Comparison of ENCODE assay signal across 11 cellular contexts in genomic region chr7:29488977-29489376, GRCh38.
DNase-seq lines count a peak whose midpoint lies in the region; ATAC-seq and TF ChIP-seq lines count a peak whose summit lies in the region.
"Had no signal": no experiment of that assay in that cellular context is flagged by ENCODE, and none has a peak within 500 bp of the region (broad histone marks: within the 10 kb centered on the region; RNA-seq: fewer than 3 reads in every experiment).

No MANE protein-coding gene starts in this region.

- no peaks in the 10 kb centered on the region for H3K9me3 Mint-ChIP-seq in activated T-cell treated with anti-CD3 and anti-CD28 coated beads, Interleukin-2, amount 50 U/mL, for 4 hours

- no peaks in the 10 kb centered on the region for H3K36me3 ChIP-seq in PC-3 (ENCODE audit: low read depth, low read length)
- no peaks in the 10 kb centered on the region for H3K36me3 ChIP-seq in mesenchymal stem cell (ENCODE audit: control insufficient read depth in 1 of 2, insufficient read depth in 2 of 2, low read depth in 1 of 2, low read length in 2 of 2)
- no peaks in the 10 kb centered on the region for H3K36me3 ChIP-seq in upper lobe of right lung

- H3K79me2 ChIP-seq in PC-3 (ENCODE audit: low read length), result no peaks in the 10 kb centered on the region

- no peak overlapping the region for H2BK15ac ChIP-seq in mesenchymal stem cell (ENCODE audit: low read depth, poor library complexity, severe bottlenecking)

- DNase-seq in PC-3, result peak; percentile 60
- DNase-seq in epithelial cell of esophagus (ENCODE audit: low read depth), result peak; percentile 53
- peak; percentile 75 for DNase-seq in mesenchymal stem cell
- DNase-seq in upper lobe of right lung, result no peak
- DNase-seq in NCI-H69 (lab: John Stamatoyannopoulos, UW), result no peak
- DNase-seq in NCI-H1436 treated with DMSO at 0.1 percent for 48 hours (lab: John Stamatoyannopoulos, UW), result no peak
- DNase-seq in activated T-cell treated with anti-CD3 and anti-CD28 coated beads, Interleukin-2, amount 50 U/mL, for 4 hours, result no peak
- DNase-seq: cortex of kidney; small intestine; stimulated activated naive CD4-positive, alpha-beta T cell; T-helper 17 cell had no signal

- H3K4me3 Mint-ChIP-seq in activated T-cell treated with anti-CD3 and anti-CD28 coated beads, Interleukin-2, amount 50 U/mL, for 4 hours, result no peak overlapping the region
- H3K4me3 Mint-ChIP-seq: T-helper 17 cell had no signal

- BruUV-seq in PC-3 (replicated peaks; lab: Mats Ljungman, UMichigan), result no TSS peak

- H3K79me1 ChIP-seq in mesenchymal stem cell (replicated peaks; ENCODE audit: low read length, poor library complexity, severe bottlenecking), result no peaks in the 10 kb centered on the region

- peak overlapping the region; percentile 21; the same call in 1 of the 2 replicates for H3K4me2 ChIP-seq in PC-3 (ENCODE audit: low read length)
- no peak overlapping the region for H3K4me2 ChIP-seq in mesenchymal stem cell (ENCODE audit: low read length, poor library complexity, severe bottlenecking)

- no peak overlapping the region for H2BK120ac ChIP-seq in mesenchymal stem cell (ENCODE audit: low read depth, low read length)

- no peaks in the 10 kb centered on the region for H3K36me3 Mint-ChIP-seq in activated T-cell treated with anti-CD3 and anti-CD28 coated beads, Interleukin-2, amount 50 U/mL, for 4 hours (ENCODE audit: insufficient read depth)

- peaks cover 3% of the 10 kb centered on the region for H3K27me3 Mint-ChIP-seq in activated T-cell treated with anti-CD3 and anti-CD28 coated beads, Interleukin-2, amount 50 U/mL, for 4 hours (ENCODE audit: low read depth)

- no peaks in the 10 kb centered on the region for H3K4me1 Mint-ChIP-seq in activated T-cell treated with anti-CD3 and anti-CD28 coated beads, Interleukin-2, amount 50 U/mL, for 4 hours (ENCODE audit: low read depth)

- POLR2A ChIA-PET in PC-3 (lab: Charles Lee; ENCODE audit: unreplicated experiment), result no interaction called here

- no peak overlapping the region for H3K9ac ChIP-seq in PC-3 (ENCODE audit: low read length)
- peak overlapping the region; percentile 32 for H3K9ac ChIP-seq in mesenchymal stem cell (ENCODE audit: low read length)

- no peak overlapping the region for H2BK12ac ChIP-seq in mesenchymal stem cell (ENCODE audit: low read length in 2 of 2)

- H3K4me3 ChIP-seq in PC-3 (ENCODE audit: low read length), result no peak overlapping the region
- no peak overlapping the region for H3K4me3 ChIP-seq in epithelial cell of esophagus (ENCODE audit: low read length)
- peak overlapping the region in 1 of 2 experiments; percentile 0 for H3K4me3 ChIP-seq in mesenchymal stem cell (ENCODE audit: insufficient read depth in 1 of 2, low read depth in 1 of 2, low read length in 2 of 2)
- no peak overlapping the region for H3K4me3 ChIP-seq in upper lobe of right lung

- ATAC-seq in PC-3 (peak; percentile 40), upper lobe of right lung (no peak)
- ATAC-seq in activated T-cell treated with anti-CD3 and anti-CD28 coated beads, Interleukin-2, amount 50 U/mL, for 4 hours, result no peak
- ATAC-seq: T-helper 17 cell had no signal

- H3F3A ChIP-seq in PC-3 (ENCODE audit: low read length, unreplicated experiment), result no peaks in the 10 kb centered on the region

- H3K9me3 ChIP-seq in PC-3 (ENCODE audit: low read length), result no peaks in the 10 kb centered on the region
- H3K9me3 ChIP-seq in mesenchymal stem cell (ENCODE audit: control insufficient read depth, low read length), result no peaks in the 10 kb centered on the region
- no peaks in the 10 kb centered on the region for H3K9me3 ChIP-seq in upper lobe of right lung

- H3K27ac ChIP-seq in PC-3 (ENCODE audit: low read length) (no peak overlapping the region), mesenchymal stem cell (ENCODE audit: low read length, poor library complexity, severe bottlenecking) (peak overlapping the region; percentile 69), upper lobe of right lung (peak overlapping the region; percentile 40)

- H4K91ac ChIP-seq in mesenchymal stem cell (ENCODE audit: low read length), result no peak overlapping the region

- H3K4me1 ChIP-seq in PC-3 (ENCODE audit: insufficient read depth, low read length) (peaks cover 13% of the 10 kb centered on the region), mesenchymal stem cell (ENCODE audit: control insufficient read depth, insufficient read depth, low read depth, low read length) (peaks cover 4% of the 10 kb centered on the region), upper lobe of right lung (no peaks in the 10 kb centered on the region)

- H4K8ac ChIP-seq in mesenchymal stem cell (ENCODE audit: low read length), result no peak overlapping the region

- intact Hi-C loops in PC-3 (cut with micrococcal nuclease), result no loop called here
- intact Hi-C loops in upper lobe of right lung (cut with DNase I), result no loop called here

- no peak overlapping the region for H2AK5ac ChIP-seq in mesenchymal stem cell (ENCODE audit: low read length, severe bottlenecking)

- no peak overlapping the region for H3K4ac ChIP-seq in mesenchymal stem cell (ENCODE audit: low read depth in 1 of 2, low read length in 2 of 2)

- H3K27me3 ChIP-seq in PC-3 (ENCODE audit: low read length) (no peaks in the 10 kb centered on the region), mesenchymal stem cell (ENCODE audit: control insufficient read depth in 1 of 2, insufficient read depth in 1 of 2, low read length in 2 of 2) (no peaks in the 10 kb centered on the region), upper lobe of right lung (no peaks in the 10 kb centered on the region)

- H3K14ac ChIP-seq in mesenchymal stem cell (ENCODE audit: low read length in 2 of 2), result no peak overlapping the region

- no peak overlapping the region for H3K18ac ChIP-seq in mesenchymal stem cell (ENCODE audit: low read depth in 1 of 2, low read length in 2 of 2)

- CTCF ChIA-PET in PC-3 (lab: Charles Lee), result no interaction called here

- no peak overlapping the region for H3K23ac ChIP-seq in mesenchymal stem cell (ENCODE audit: low read length in 2 of 2)

- H3K9me2 ChIP-seq in PC-3 (replicated peaks; ENCODE audit: low read length), result no peaks in the 10 kb centered on the region

- no peaks in the 10 kb centered on the region for H4K20me1 ChIP-seq in PC-3 (ENCODE audit: low read length)

- TF ChIP-seq CTCF in PC-3 (conservative IDR thresholded peaks at IDR 0.05; ENCODE audit: low read depth, low read length) (no peak), epithelial cell of esophagus (IDR thresholded peaks at IDR 0.05; ENCODE audit: insufficient read depth, low read depth, low read length, missing control alignments) (no peak), upper lobe of right lung (IDR thresholded peaks at IDR 0.05) (no peak)

- H2BK5ac ChIP-seq in mesenchymal stem cell (ENCODE audit: low read depth, low read length, poor library complexity, severe bottlenecking), result no peak overlapping the region

- H2AFZ ChIP-seq in PC-3 (ENCODE audit: low read length) (no peak overlapping the region), mesenchymal stem cell (ENCODE audit: low read depth, low read length) (no peak overlapping the region)

- 0% methylated on average over 1 of the region's 2 CpGs for WGBS in mesenchymal stem cell

Comparison
In these comparisons a context has a peak if more than half of its experiments do, and no peak if none do; other contexts are left out.
1. DNase-seq: peak in PC-3 (single experiment), epithelial cell of esophagus (single experiment) and mesenchymal stem cell (single experiment); none in upper lobe of right lung (single experiment), NCI-H69 (single experiment), NCI-H1436 treated with DMSO at 0.1 percent for 48 hours (single experiment) and activated T-cell treated with anti-CD3 and anti-CD28 coated beads, Interleukin-2, amount 50 U/mL, for 4 hours (single experiment).